ENCODE assay signal across 1 cellular context in the genomic region with DNA sequence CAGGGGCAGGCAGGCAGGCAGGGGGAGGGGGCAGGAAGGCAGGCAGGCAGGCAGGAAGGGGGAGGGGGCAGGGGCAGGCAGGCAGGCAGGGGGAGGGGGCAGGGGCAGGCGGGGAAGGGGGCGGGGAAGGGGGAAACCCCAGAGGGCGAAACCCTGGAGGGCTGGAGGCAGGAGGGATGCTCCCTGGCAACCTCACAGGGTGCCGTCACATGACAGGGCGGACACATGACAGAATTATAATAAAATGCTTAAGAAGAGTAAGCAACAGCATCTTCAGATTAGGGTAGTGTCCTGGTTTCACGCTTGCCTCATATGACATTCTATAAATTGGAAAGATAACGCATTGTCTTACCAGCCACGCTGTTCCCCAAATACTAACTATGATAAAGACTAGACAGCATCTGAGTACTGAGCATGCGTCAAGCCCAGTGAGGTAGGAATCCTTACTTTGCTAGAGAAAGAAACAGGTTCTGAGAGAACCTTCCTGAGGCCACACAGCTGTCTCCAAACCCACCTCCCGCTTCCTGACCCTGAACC.
TF ChIP-seq lines count a peak whose summit lies in the region.

No MANE protein-coding gene starts in this region.

TF ChIP-seq in HEK293, 187 proteins besides CTCF, POLR2A, EP300 and RAD21 (continued from another document):
- TF ChIP-seq ZNF645 (tag by site-specific recombination; IDR thresholded peaks at IDR 0.05) (no peak), ZNF843 (tag by site-specific recombination; IDR thresholded peaks at IDR 0.05) (no peak)
